Comparison of ENCODE assay signal across 14 cellular contexts in the genomic region with DNA sequence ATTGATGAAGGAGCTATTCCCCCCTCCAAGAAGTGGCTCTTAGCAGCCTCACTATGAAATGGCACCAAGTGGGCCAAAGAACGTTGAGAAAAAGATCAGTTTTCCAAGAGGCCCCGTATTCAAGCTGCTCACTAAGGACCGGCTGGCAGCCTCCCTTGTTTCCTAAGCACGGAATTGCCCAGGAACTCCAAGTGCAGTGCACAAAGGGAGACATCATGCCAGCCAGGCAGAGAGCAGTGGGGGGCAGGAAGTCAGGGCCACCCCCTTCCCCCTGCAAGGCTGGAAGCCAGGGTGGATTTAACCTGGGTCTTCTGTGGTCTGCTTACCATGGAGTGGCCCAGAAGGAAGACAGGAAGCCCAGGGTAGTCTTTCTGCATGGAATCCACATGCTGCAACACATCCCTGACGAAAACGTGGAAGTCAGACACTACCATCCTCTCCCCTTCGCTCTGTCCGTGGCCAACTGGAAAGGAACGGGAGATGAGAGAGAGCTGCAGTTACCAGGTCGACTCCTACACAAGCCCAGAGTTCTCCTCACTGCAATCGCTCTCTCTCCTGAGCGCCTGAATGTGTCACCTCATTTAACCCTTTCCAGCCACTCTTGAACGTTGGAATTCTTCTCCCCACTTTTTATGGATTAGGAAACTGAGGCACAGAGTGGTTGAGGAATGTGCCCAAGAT. TPM values are rescaled to one million over a fixed set of nuclear protein-coding genes. Genes with fewer than 3 reads are reported as not detected.
DNase-seq lines count a peak whose midpoint lies in the region; FAIRE-seq and TF ChIP-seq lines count a peak whose summit lies in the region.
"Had no signal": no experiment of that assay in that cellular context is flagged by ENCODE, and none has a peak within 500 bp of the region (broad histone marks: within the 10 kb centered on the region; RNA-seq: fewer than 3 reads in every experiment).

No MANE protein-coding gene starts in this region.

- DNase-seq in NCI-H446 (lab: John Stamatoyannopoulos, UW) (peak; percentile 31 to 74), cerebellum (ENCODE audit: low spot score) (peak; percentile 61), keratinocyte (ENCODE audit: low read depth, low spot score) (no peak), stomach (no peak), smooth muscle cell (lab: John Stamatoyannopoulos, UW; ENCODE audit: unreplicated experiment) (no peak)
- no peak for DNase-seq in stimulated activated CD4-positive, alpha-beta T cell treated with anti-CD3 and anti-CD28 coated beads, Interleukin-2, amount 100 ng/mL, for 48 hours
- DNase-seq in stimulated activated CD8-positive, alpha-beta memory T cell treated with anti-CD3 and anti-CD28 coated beads, Interleukin-4, amount 100 ng/mL, for 48 hours: no peak
- DNase-seq: activated CD4-positive, alpha-beta T cell treated with anti-CD3 and anti-CD28 coated beads, Interleukin-2, amount 50 U/mL, for 4 hours; activated T-cell treated with anti-CD3 and anti-CD28 coated beads, Interleukin-2, amount 50 U/mL, for 4 hours; erythroblast; stimulated activated naive CD4-positive, alpha-beta T cell; T1000 had no signal

- no peak for TF ChIP-seq EP300 in stomach (IDR thresholded peaks at IDR 0.05)

- TF ChIP-seq CTCF in keratinocyte (optimal IDR thresholded peaks at IDR 0.05 in 1 of 3, IDR thresholded peaks at IDR 0.05 in 1 of 3, conservative IDR thresholded peaks at IDR 0.05 in 1 of 3; ENCODE audit: extremely low read depth in 1 of 3, insufficient read depth in 2 of 3, low read length in 3 of 3) (no peak), stomach (IDR thresholded peaks at IDR 0.05) (no peak), smooth muscle cell (IDR thresholded peaks at IDR 0.05; ENCODE audit: borderline replicate concordance, insufficient read depth, poor library complexity, severe bottlenecking) (no peak)

- H3K4me1 ChIP-seq in keratinocyte (ENCODE audit: control insufficient read depth, extremely low read depth, insufficient read depth, low read length) (peaks cover 6% of the 10 kb centered on the region), stomach (peaks cover 15 to 47% (median 28%) of the 10 kb centered on the region in 4 donors), smooth muscle cell (ENCODE audit: low read depth) (no peaks in the 10 kb centered on the region)
- H3K4me1 ChIP-seq: BLaER1 had no signal

- H2AFZ ChIP-seq in keratinocyte (ENCODE audit: control insufficient read depth, low read length): peak overlapping the region; percentile 26
- H2AFZ ChIP-seq in smooth muscle cell (ENCODE audit: low read depth): no peak overlapping the region

- H3K79me2 ChIP-seq in keratinocyte (ENCODE audit: control insufficient read depth, insufficient read depth, low read length) (no peaks in the 10 kb centered on the region), smooth muscle cell (ENCODE audit: low read depth) (no peaks in the 10 kb centered on the region)

- H3K4me3 ChIP-seq in keratinocyte (ENCODE audit: control insufficient read depth in 2 of 3, extremely low read depth in 1 of 3, insufficient read depth in 2 of 3, low read depth in 1 of 3, low read length in 3 of 3) (no peak overlapping the region), stomach (no peak overlapping the region), smooth muscle cell (no peak overlapping the region)
- H3K4me3 ChIP-seq: BLaER1 had no signal

- H3K9ac ChIP-seq in keratinocyte (ENCODE audit: control insufficient read depth, extremely low read depth, insufficient read depth, low read length): no peak overlapping the region
- H3K9ac ChIP-seq in smooth muscle cell (ENCODE audit: low read depth): no peak overlapping the region
- H3K9ac ChIP-seq: BLaER1 had no signal

- intact Hi-C loops in stomach (cut with DNase I; ENCODE audit: low total_unique reads): no loop called here

- no peak for TF ChIP-seq POLR2A in stomach (IDR thresholded peaks at IDR 0.05)

- H3K9me1 ChIP-seq in keratinocyte (ENCODE audit: control insufficient read depth, extremely low read depth, insufficient read depth, low read length): no peaks in the 10 kb centered on the region

- no peaks in the 10 kb centered on the region for H3F3A ChIP-seq in smooth muscle cell (ENCODE audit: low read depth)

- H3K27ac ChIP-seq in keratinocyte (ENCODE audit: control insufficient read depth, insufficient read depth, low read length): no peak overlapping the region
- H3K27ac ChIP-seq in stomach: peak overlapping the region in 4 of 5 donors; percentile 19 to 61 (median 49)
- H3K27ac ChIP-seq in smooth muscle cell (ENCODE audit: low read depth): no peak overlapping the region
- H3K27ac ChIP-seq: BLaER1 had no signal

- dilution Hi-C loops in keratinocyte (cut with MboI; ENCODE audit: extremely low pct_ligation_motif_present, low sequenced_read_pairs): no loop called here

- H3K36me3 ChIP-seq in keratinocyte (ENCODE audit: control insufficient read depth in 2 of 2, extremely low read depth in 1 of 2, insufficient read depth in 2 of 2, low read length in 2 of 2) (peaks cover 0 to 1% of the 10 kb centered on the region in 2 experiments), stomach (peaks cover 0 to 15% (median 0%) of the 10 kb centered on the region in 4 donors), smooth muscle cell (ENCODE audit: low read depth) (no peaks in the 10 kb centered on the region)
- H3K36me3 ChIP-seq: BLaER1 had no signal

- H3K27me3 ChIP-seq in keratinocyte (ENCODE audit: control insufficient read depth, extremely low read depth, insufficient read depth, low read length) (no peaks in the 10 kb centered on the region), stomach (no peaks in the 10 kb centered on the region), smooth muscle cell (ENCODE audit: low read depth) (no peaks in the 10 kb centered on the region)
- H3K27me3 ChIP-seq: BLaER1 had no signal

- no peaks in the 10 kb centered on the region for H3K9me3 ChIP-seq in keratinocyte (ENCODE audit: control insufficient read depth, low read depth, low read length)
- H3K9me3 ChIP-seq in stomach: no peaks in the 10 kb centered on the region
- no peaks in the 10 kb centered on the region for H3K9me3 ChIP-seq in smooth muscle cell (replicated peaks; ENCODE audit: low read depth)

- no peaks in the 10 kb centered on the region for H4K20me1 ChIP-seq in keratinocyte (ENCODE audit: control insufficient read depth, extremely low read depth, insufficient read depth, low read length)
- no peaks in the 10 kb centered on the region for H4K20me1 ChIP-seq in smooth muscle cell (ENCODE audit: low read depth)
- H4K20me1 ChIP-seq: BLaER1 had no signal

- WGBS in stomach, 5 donors: 41 to 70% (median 66%) methylated on average over 13 of the region's 13 CpGs
- 68% methylated on average over 13 of the region's 13 CpGs for WGBS in smooth muscle cell (ENCODE audit: low lambda C conversion rate)

- no peak overlapping the region for H3K4me2 ChIP-seq in keratinocyte (ENCODE audit: control insufficient read depth, extremely low read depth, insufficient read depth, low read depth, low read length)
- H3K4me2 ChIP-seq in smooth muscle cell: no peak overlapping the region
- H3K4me2 ChIP-seq: BLaER1 had no signal

- no peak for FAIRE-seq in keratinocyte (lab: Jason Lieb, UNC)
- FAIRE-seq: colon had no signal

RNA-seq across cellular contexts. Expression of a gene that starts 49.5 kb away (rescaled TPM):
- 4.9 TPM for total RNA-seq in cerebellum
- 11.6 to 15.2 TPM (median 13.7 TPM) in 3 replicates for polyA plus RNA-seq in keratinocyte
- 7.0 TPM for polyA plus RNA-seq in keratinocyte (2011; ENCODE audit: low read depth)
- polyA plus RNA-seq in keratinocyte (2011; cell fraction: cytosol; rRNA removed): 5.4 and 12.1 TPM in 2 replicates
- 34.4 and 39.2 TPM in 2 replicates for polyA plus RNA-seq in keratinocyte (2011; cell fraction: nucleus; rRNA removed)
- polyA plus RNA-seq in keratinocyte (2012; ENCODE audit: low replicate concordance): 11.3 and 11.7 TPM in 2 replicates
- polyA minus RNA-seq in keratinocyte: 12.9 to 26.2 TPM (median 19.6 TPM) in 3 replicates
- polyA minus RNA-seq in keratinocyte (2011; cell fraction: cytosol; rRNA and poly(A)+ RNA removed): 18.6 TPM
- 8.8 and 11.6 TPM in 2 replicates for polyA minus RNA-seq in keratinocyte (2011; cell fraction: nucleus; rRNA and poly(A)+ RNA removed)
- total RNA-seq in stomach: 100 to 1,000 TPM in 1 of 5 donors, 10 to 100 TPM in 4; 22.0 to 113 (median 56.6) TPM
- 10 to 100 TPM; 25.7 to 36.3 (median 34.4) TPM for polyA plus RNA-seq in stomach
- 2.8 and 5.7 TPM in 2 replicates for total RNA-seq in smooth muscle cell
- polyA plus RNA-seq in smooth muscle cell: 14.0 and 17.9 TPM in 2 replicates

Comparison
In these comparisons a context has a peak if more than half of its experiments do, and no peak if none do; other contexts are left out.
1. DNase-seq: peak in NCI-H446 (2 of 2) and cerebellum (single experiment); none in keratinocyte (single experiment), stomach (single experiment), stimulated activated CD4-positive, alpha-beta T cell treated with anti-CD3 and anti-CD28 coated beads, Interleukin-2, amount 100 ng/mL, for 48 hours (0 of 2), stimulated activated CD8-positive, alpha-beta memory T cell treated with anti-CD3 and anti-CD28 coated beads, Interleukin-4, amount 100 ng/mL, for 48 hours (single experiment) and smooth muscle cell (single experiment).
2. H3K27ac ChIP-seq: peak in stomach (4 of 5); none in keratinocyte (single experiment) and smooth muscle cell (single experiment).